Comparison of ENCODE assay signal across 8 cellular contexts in genomic region chr2:74845217-74845751, GRCh38. TPM values are rescaled to one million over a fixed set of nuclear protein-coding genes. Genes with fewer than 3 reads are reported as not detected.
A peak's percentile ranks its signal among the peaks of the same experiment; 100 is the strongest.
DNase-seq lines count a peak whose midpoint lies in the region; ATAC-seq and TF ChIP-seq lines count a peak whose summit lies in the region.

No MANE protein-coding gene starts in this region.

- H3K27me3 ChIP-seq in A673 (replicated peaks; ENCODE audit: insufficient read depth, low read depth, low read length, poor library complexity) (no peaks in the 10 kb centered on the region), RWPE2 (ENCODE audit: insufficient read depth, poor library complexity, severe bottlenecking) (no peaks in the 10 kb centered on the region), body of pancreas (no peaks in the 10 kb centered on the region), kidney epithelial cell (ENCODE audit: control insufficient read depth, insufficient read depth, low read length) (no peaks in the 10 kb centered on the region)

- TF ChIP-seq CTCF in A673 (conservative IDR thresholded peaks at IDR 0.05; ENCODE audit: low read depth, low read length) (no peak), HFF-Myc (IDR thresholded peaks at IDR 0.05; ENCODE audit: low read depth, low read length, missing control alignments) (no peak), RWPE2 (IDR thresholded peaks at IDR 0.05; ENCODE audit: poor library complexity, severe bottlenecking) (no peak), body of pancreas (IDR thresholded peaks at IDR 0.05) (no peak), kidney epithelial cell (IDR thresholded peaks at IDR 0.05; ENCODE audit: insufficient read depth, low read length, poor library complexity, severe bottlenecking) (no peak)

- POLR2A ChIA-PET in A673 (lab: Charles Lee; ENCODE audit: low non-redundant PET): no interaction called here

- CTCF ChIA-PET in A673 (lab: Charles Lee): interaction anchor here (0.5 kb wide), 1 partner anchor 30 kb away, joined by 8 read pairs; no protein-coding TSS in a partner anchor

- H3K4me1 ChIP-seq in A673 (ENCODE audit: insufficient read depth, low read length, poor library complexity, severe bottlenecking) (peaks cover 30% of the 10 kb centered on the region), RWPE2 (ENCODE audit: insufficient read depth, poor library complexity, severe bottlenecking) (peaks cover 85% of the 10 kb centered on the region), body of pancreas (peaks cover 39% of the 10 kb centered on the region)

- H3K9me3 ChIP-seq in A673 (ENCODE audit: low read depth, low read length, poor library complexity, severe bottlenecking) (no peaks in the 10 kb centered on the region), RWPE2 (ENCODE audit: severe bottlenecking) (no peaks in the 10 kb centered on the region), body of pancreas (no peaks in the 10 kb centered on the region)

- H3K4me3 ChIP-seq in A673 (ENCODE audit: low read depth, low read length, poor library complexity, severe bottlenecking) (no peak overlapping the region), HFF-Myc (replicated peaks; ENCODE audit: low read depth, low read length) (peak overlapping the region; percentile 14; the same call in 1 of the 2 replicates), RWPE2 (ENCODE audit: severe bottlenecking) (no peak overlapping the region), body of pancreas (no peak overlapping the region), kidney epithelial cell (ENCODE audit: low read depth, low read length) (no peak overlapping the region)

- no TSS peak for BruUV-seq in A673 (replicated peaks; lab: Mats Ljungman, UMichigan)

- DNase-seq in A673 (ENCODE audit: low spot score) (peak; percentile 55), HFF-Myc (ENCODE audit: extremely low read depth, low read depth) (peak; percentile 78), RWPE2 (ENCODE audit: low spot score) (peak; percentile 96), body of pancreas (peak; percentile 85 to 93 (median 91)), kidney epithelial cell (ENCODE audit: low read depth) (peak; percentile 90), NCI-H82 (lab: John Stamatoyannopoulos, UW) (no peak)
- peak; percentile 25 for DNase-seq in stimulated activated CD4-positive, alpha-beta T cell treated with anti-CD3 and anti-CD28 coated beads, Interleukin-4, amount 100 ng/mL, for 24 hours

- H3K36me3 ChIP-seq in A673 (ENCODE audit: insufficient read depth, low read length, poor library complexity, severe bottlenecking): no peaks in the 10 kb centered on the region
- H3K36me3 ChIP-seq in RWPE2 (ENCODE audit: low read depth): no peaks in the 10 kb centered on the region; the same call in 1 of the 2 replicates
- H3K36me3 ChIP-seq in body of pancreas (replicated peaks in 1 of 2; ENCODE audit: insufficient read depth in 1 of 2, low read depth in 2 of 2): no peaks in the 10 kb centered on the region
- no peaks in the 10 kb centered on the region for H3K36me3 ChIP-seq in kidney epithelial cell (ENCODE audit: control insufficient read depth, insufficient read depth, low read length)

- H3K27ac ChIP-seq in A673 (ENCODE audit: low read depth, low read length, poor library complexity, severe bottlenecking) (peak overlapping the region; percentile 35), RWPE2 (ENCODE audit: poor library complexity, severe bottlenecking) (peak overlapping the region; percentile 95), body of pancreas (peak overlapping the region; percentile 33 to 74 (median 70))

- peak in 2 of 3 donors; percentile 44 to 46 for TF ChIP-seq POLR2A in body of pancreas (IDR thresholded peaks at IDR 0.05)

- ATAC-seq in RWPE2 (ENCODE audit: low read depth): peak; percentile 91
- ATAC-seq in body of pancreas: peak; percentile 97
- no peak for ATAC-seq in GM21390 (IDR thresholded peaks at IDR 0.05; ENCODE audit: unreplicated experiment)

- intact Hi-C loops in A673 (cut with micrococcal nuclease; ENCODE audit: unreplicated experiment) (no loop called here), body of pancreas (cut with DNase I) (no loop called here)

- WGBS in body of pancreas, 2 donors: 2 to 12% methylated on average over 8 of the region's 8 CpGs

RNA-seq across cellular contexts. Expression of gene HK2, which starts 11.4 kb away (rescaled TPM):
- total RNA-seq in A673 (2021): 40.1 and 42.6 TPM in 2 replicates
- total RNA-seq in body of pancreas: 1 to 10 TPM; 1.3 to 9.2 TPM
- 19.6 and 20.7 TPM in 2 replicates for total RNA-seq in kidney epithelial cell

Comparison
In these comparisons a context has a peak if more than half of its experiments do, and no peak if none do; other contexts are left out.
1. H3K27ac ChIP-seq: peak in every context shown above with its lines; median percentile 95 in RWPE2; 70 in body of pancreas; 35 in A673.